Comparison of ENCODE assay signal across 16 cellular contexts in genomic region chr3:63942513-63942912, GRCh38. TPM values are rescaled to one million over a fixed set of nuclear protein-coding genes. Genes with fewer than 3 reads are reported as not detected.
A peak's percentile ranks its signal among the peaks of the same experiment; 100 is the strongest.
DNase-seq lines count a peak whose midpoint lies in the region; ATAC-seq and TF ChIP-seq lines count a peak whose summit lies in the region.
"Had no signal": no experiment of that assay in that cellular context is flagged by ENCODE, and none has a peak within 500 bp of the region (broad histone marks: within the 10 kb centered on the region; RNA-seq: fewer than 3 reads in every experiment).

No MANE protein-coding gene starts in this region.

- intact Hi-C loops in activated CD8-positive, alpha-beta T cell treated with anti-CD3 and anti-CD28 coated beads for 36 hours (cut with micrococcal nuclease): no loop called here
- intact Hi-C loops in natural killer cell (cut with micrococcal nuclease): no loop called here

- CTCF ChIA-PET in activated CD8-positive, alpha-beta T cell treated with anti-CD3 and anti-CD28 coated beads for 36 hours (lab: Charles Lee): no interaction called here
- CTCF ChIA-PET in activated CD8-positive, alpha-beta T cell treated with anti-CD3 and anti-CD28 coated beads, Interleukin-2, amount 10 ng/mL, durations not matched to agents 7 days and 5 days (lab: Charles Lee): interaction anchor here (1.0 to 1.2 kb wide), 2 partner anchors 9 to 20 kb away, joined by 3 to 4 read pairs; no protein-coding TSS in a partner anchor

- TF ChIP-seq CTCF in activated CD8-positive, alpha-beta T cell treated with anti-CD3 and anti-CD28 coated beads for 36 hours (IDR thresholded peaks at IDR 0.05): no peak
- no peak for TF ChIP-seq CTCF in natural killer cell (IDR thresholded peaks at IDR 0.05)

- H3K4me3 Mint-ChIP-seq in activated CD8-positive, alpha-beta T cell treated with anti-CD3 and anti-CD28 coated beads for 36 hours: no peak overlapping the region
- H3K4me3 Mint-ChIP-seq in activated CD8-positive, alpha-beta T cell treated with anti-CD3 and anti-CD28 coated beads, Interleukin-2, amount 10 ng/mL, durations not matched to agents 7 days and 5 days: no peak overlapping the region
- peak overlapping the region; percentile 27 for H3K4me3 Mint-ChIP-seq in natural killer cell treated with Interleukin-12 subunit alpha and Interleukin-12 subunit beta and Interleukin-15 and Interleukin-18, amount 100 ng/mL, for 72 hours
- H3K4me3 Mint-ChIP-seq in natural killer cell: no peak overlapping the region
- no peak overlapping the region for H3K4me3 Mint-ChIP-seq in stimulated activated effector memory CD8-positive, alpha-beta T cell treated with anti-CD3 and anti-CD28 coated beads, Interleukin-12 subunit alpha, Interleukin-12 subunit beta, amount 100 ng/mL, for 72 hours
- H3K4me3 Mint-ChIP-seq: B cell; CD4-positive, CD25-positive, alpha-beta regulatory T cell; CD8-positive, alpha-beta T cell had no signal

- peaks cover 49% of the 10 kb centered on the region for H3K36me3 Mint-ChIP-seq in activated CD8-positive, alpha-beta T cell treated with anti-CD3 and anti-CD28 coated beads for 36 hours (ENCODE audit: low read depth)
- peaks cover 30% of the 10 kb centered on the region for H3K36me3 Mint-ChIP-seq in activated CD8-positive, alpha-beta T cell treated with anti-CD3 and anti-CD28 coated beads, Interleukin-2, amount 10 ng/mL, durations not matched to agents 7 days and 5 days (ENCODE audit: low read depth)
- no peaks in the 10 kb centered on the region for H3K36me3 Mint-ChIP-seq in natural killer cell treated with Interleukin-12 subunit alpha and Interleukin-12 subunit beta and Interleukin-15 and Interleukin-18, amount 100 ng/mL, for 72 hours
- no peaks in the 10 kb centered on the region for H3K36me3 Mint-ChIP-seq in natural killer cell
- H3K36me3 Mint-ChIP-seq in stimulated activated effector memory CD8-positive, alpha-beta T cell treated with anti-CD3 and anti-CD28 coated beads, Interleukin-12 subunit alpha, Interleukin-12 subunit beta, amount 100 ng/mL, for 72 hours: peaks cover 20% of the 10 kb centered on the region

- no peak for ATAC-seq in activated CD8-positive, alpha-beta T cell treated with anti-CD3 and anti-CD28 coated beads for 36 hours
- ATAC-seq in activated CD8-positive, alpha-beta T cell treated with anti-CD3 and anti-CD28 coated beads, Interleukin-2, amount 10 ng/mL, durations not matched to agents 7 days and 5 days: no peak
- no peak for ATAC-seq in natural killer cell treated with Interleukin-12 subunit alpha and Interleukin-12 subunit beta and Interleukin-15 and Interleukin-18, amount 100 ng/mL, for 72 hours
- ATAC-seq in natural killer cell: no peak
- no peak for ATAC-seq in stimulated activated effector memory CD8-positive, alpha-beta T cell treated with anti-CD3 and anti-CD28 coated beads, Interleukin-12 subunit alpha, Interleukin-12 subunit beta, amount 100 ng/mL, for 72 hours
- ATAC-seq: CD8-positive, alpha-beta T cell had no signal

- H3K27ac Mint-ChIP-seq in activated CD8-positive, alpha-beta T cell treated with anti-CD3 and anti-CD28 coated beads for 36 hours: peak overlapping the region; percentile 10
- H3K27ac Mint-ChIP-seq in activated CD8-positive, alpha-beta T cell treated with anti-CD3 and anti-CD28 coated beads, Interleukin-2, amount 10 ng/mL, durations not matched to agents 7 days and 5 days: no peak overlapping the region
- peak overlapping the region; percentile 54 to 76 for H3K27ac Mint-ChIP-seq in natural killer cell treated with Interleukin-12 subunit alpha and Interleukin-12 subunit beta and Interleukin-15 and Interleukin-18, amount 100 ng/mL, for 72 hours
- peak overlapping the region in 1 of 2 donors; percentile 51 for H3K27ac Mint-ChIP-seq in natural killer cell
- peak overlapping the region; percentile 73 for H3K27ac Mint-ChIP-seq in stimulated activated effector memory CD8-positive, alpha-beta T cell treated with anti-CD3 and anti-CD28 coated beads, Interleukin-12 subunit alpha, Interleukin-12 subunit beta, amount 100 ng/mL, for 72 hours
- H3K27ac Mint-ChIP-seq: CD8-positive, alpha-beta T cell had no signal

- peaks cover 61% of the 10 kb centered on the region for H3K4me1 Mint-ChIP-seq in activated CD8-positive, alpha-beta T cell treated with anti-CD3 and anti-CD28 coated beads for 36 hours (ENCODE audit: low read depth)
- H3K4me1 Mint-ChIP-seq in activated CD8-positive, alpha-beta T cell treated with anti-CD3 and anti-CD28 coated beads, Interleukin-2, amount 10 ng/mL, durations not matched to agents 7 days and 5 days (ENCODE audit: low read depth): peaks cover 61% of the 10 kb centered on the region
- peaks cover 80 to 84% of the 10 kb centered on the region in 2 donors for H3K4me1 Mint-ChIP-seq in natural killer cell treated with Interleukin-12 subunit alpha and Interleukin-12 subunit beta and Interleukin-15 and Interleukin-18, amount 100 ng/mL, for 72 hours (ENCODE audit: low read depth in 2 of 2)
- H3K4me1 Mint-ChIP-seq in natural killer cell: peaks cover 73 to 77% of the 10 kb centered on the region in 2 donors
- peaks cover 64% of the 10 kb centered on the region for H3K4me1 Mint-ChIP-seq in stimulated activated effector memory CD8-positive, alpha-beta T cell treated with anti-CD3 and anti-CD28 coated beads, Interleukin-12 subunit alpha, Interleukin-12 subunit beta, amount 100 ng/mL, for 72 hours

- no peak for DNase-seq in activated CD8-positive, alpha-beta T cell treated with anti-CD3 and anti-CD28 coated beads for 36 hours
- no peak for DNase-seq in activated CD8-positive, alpha-beta T cell treated with anti-CD3 and anti-CD28 coated beads, Interleukin-2, amount 10 ng/mL, durations not matched to agents 7 days and 5 days
- DNase-seq in natural killer cell treated with Interleukin-12 subunit alpha and Interleukin-12 subunit beta and Interleukin-15 and Interleukin-18, amount 100 ng/mL, for 72 hours (ENCODE audit: low spot score): no peak
- DNase-seq in natural killer cell (no peak), dermis blood vessel endothelial cell (no peak)
- no peak for DNase-seq in stimulated activated effector memory CD8-positive, alpha-beta T cell treated with anti-CD3 and anti-CD28 coated beads, Interleukin-12 subunit alpha, Interleukin-12 subunit beta, amount 100 ng/mL, for 72 hours (ENCODE audit: low spot score in 2 of 2)
- DNase-seq: Caco-2; CD4-positive, CD25-positive, alpha-beta regulatory T cell; CD8-positive, alpha-beta T cell; DMS153; DND-41; GM23248; H7; HCEC 1CT had no signal

- no peaks in the 10 kb centered on the region for H3K9me3 Mint-ChIP-seq in activated CD8-positive, alpha-beta T cell treated with anti-CD3 and anti-CD28 coated beads for 36 hours
- H3K9me3 Mint-ChIP-seq in activated CD8-positive, alpha-beta T cell treated with anti-CD3 and anti-CD28 coated beads, Interleukin-2, amount 10 ng/mL, durations not matched to agents 7 days and 5 days (ENCODE audit: insufficient read depth): no peaks in the 10 kb centered on the region
- H3K9me3 Mint-ChIP-seq in natural killer cell treated with Interleukin-12 subunit alpha and Interleukin-12 subunit beta and Interleukin-15 and Interleukin-18, amount 100 ng/mL, for 72 hours: no peaks in the 10 kb centered on the region
- no peaks in the 10 kb centered on the region for H3K9me3 Mint-ChIP-seq in natural killer cell
- no peaks in the 10 kb centered on the region for H3K9me3 Mint-ChIP-seq in stimulated activated effector memory CD8-positive, alpha-beta T cell treated with anti-CD3 and anti-CD28 coated beads, Interleukin-12 subunit alpha, Interleukin-12 subunit beta, amount 100 ng/mL, for 72 hours
- H3K9me3 Mint-ChIP-seq: CD4-positive, CD25-positive, alpha-beta regulatory T cell; CD8-positive, alpha-beta T cell had no signal

- POLR2A ChIA-PET in activated CD8-positive, alpha-beta T cell treated with anti-CD3 and anti-CD28 coated beads for 36 hours (lab: Charles Lee): interaction anchor here (0.9 kb wide), 1 partner anchor 40 kb away, joined by 3 read pairs; no protein-coding TSS in a partner anchor
- POLR2A ChIA-PET in activated CD8-positive, alpha-beta T cell treated with anti-CD3 and anti-CD28 coated beads, Interleukin-2, amount 10 ng/mL, durations not matched to agents 7 days and 5 days (lab: Charles Lee): no interaction called here

- H3K27me3 Mint-ChIP-seq in activated CD8-positive, alpha-beta T cell treated with anti-CD3 and anti-CD28 coated beads for 36 hours: no peaks in the 10 kb centered on the region
- no peaks in the 10 kb centered on the region for H3K27me3 Mint-ChIP-seq in activated CD8-positive, alpha-beta T cell treated with anti-CD3 and anti-CD28 coated beads, Interleukin-2, amount 10 ng/mL, durations not matched to agents 7 days and 5 days (ENCODE audit: low read depth)
- H3K27me3 Mint-ChIP-seq in natural killer cell treated with Interleukin-12 subunit alpha and Interleukin-12 subunit beta and Interleukin-15 and Interleukin-18, amount 100 ng/mL, for 72 hours: no peaks in the 10 kb centered on the region
- H3K27me3 Mint-ChIP-seq in natural killer cell (ENCODE audit: low read depth in 2 of 2): no peaks in the 10 kb centered on the region
- H3K27me3 Mint-ChIP-seq: B cell; CD4-positive, CD25-positive, alpha-beta regulatory T cell had no signal

RNA-seq across cellular contexts. Expression of gene SCAANT1, which starts 30.3 kb away (rescaled TPM):
- not detected for total RNA-seq in activated CD8-positive, alpha-beta T cell treated with anti-CD3 and anti-CD28 coated beads for 36 hours
- total RNA-seq in activated CD8-positive, alpha-beta T cell treated with anti-CD3 and anti-CD28 coated beads, Interleukin-2, amount 10 ng/mL, durations not matched to agents 7 days and 5 days: not detected
- total RNA-seq in natural killer cell treated with Interleukin-12 subunit alpha and Interleukin-12 subunit beta and Interleukin-15 and Interleukin-18, amount 100 ng/mL, for 72 hours: 1 to 10 TPM in 1 of 2 donors, not detected in 1; 2.6 TPM
- total RNA-seq in natural killer cell (1 to 10 TPM in 2 of 3 donors, not detected in 1; 3.6 to 8.0 TPM), dermis blood vessel endothelial cell (not detected in 2 replicates)
- total RNA-seq: Caco-2; CD8-positive, alpha-beta T cell; GM23248; H1; H7 had no signal
